ENCODE assay signal across 4 cellular contexts in genomic region chr7:35231221-35231620, GRCh38. TPM values are rescaled to one million over a fixed set of nuclear protein-coding genes. Genes with fewer than 3 reads are reported as not detected.
"Had no signal": no experiment of that assay in that cellular context is flagged by ENCODE, and none has a peak within 500 bp of the region (broad histone marks: within the 10 kb centered on the region; RNA-seq: fewer than 3 reads in every experiment).

No MANE protein-coding gene starts in this region.

RNA-seq across cellular contexts. Expression of gene TBX20, which starts 22.7 kb away (rescaled TPM):
- total RNA-seq: GM23248, HepG2, HFFc6 had no signal
- polyA plus RNA-seq: GM23248, HepG2, IgD-negative memory B cell had no signal
